In genomic region chr10:92640110-92640509, GRCh38 we compare ENCODE assay signal across 14 cellular contexts. TPM values are rescaled to one million over a fixed set of nuclear protein-coding genes. Genes with fewer than 3 reads are reported as not detected.
DNase-seq lines count a peak whose midpoint lies in the region; ATAC-seq and TF ChIP-seq lines count a peak whose summit lies in the region.
"Had no signal": no experiment of that assay in that cellular context is flagged by ENCODE, and none has a peak within 500 bp of the region (broad histone marks: within the 10 kb centered on the region; RNA-seq: fewer than 3 reads in every experiment).

No MANE protein-coding gene starts in this region.

- no peak overlapping the region for H2AK5ac ChIP-seq in mesenchymal stem cell (ENCODE audit: low read length, severe bottlenecking)

- no peak overlapping the region for H2BK5ac ChIP-seq in mesenchymal stem cell (ENCODE audit: low read depth, low read length, poor library complexity, severe bottlenecking)

- CTCF ChIA-PET in BJ (lab: Yijun Ruan, JAX): interaction anchor here (0.5 kb wide), 1 partner anchor 17 kb away, joined by 3 read pairs; no protein-coding TSS in a partner anchor

- H2BK12ac ChIP-seq in mesenchymal stem cell (ENCODE audit: low read length in 2 of 2): no peak overlapping the region

- intact Hi-C loops in body of pancreas (cut with DNase I): no loop called here
- intact Hi-C loops in prostate gland (cut with DNase I): no loop called here

- H3K79me1 ChIP-seq in mesenchymal stem cell (replicated peaks; ENCODE audit: low read length, poor library complexity, severe bottlenecking): no peaks in the 10 kb centered on the region

- no peaks in the 10 kb centered on the region for H3K36me3 ChIP-seq in BJ (ENCODE audit: control insufficient read depth, insufficient read depth, low read length)
- peaks cover 0 to 14% of the 10 kb centered on the region in 2 experiments for H3K36me3 ChIP-seq in mesenchymal stem cell (ENCODE audit: control insufficient read depth in 1 of 2, insufficient read depth in 2 of 2, low read depth in 1 of 2, low read length in 2 of 2)
- H3K36me3 ChIP-seq in body of pancreas (replicated peaks in 1 of 2; ENCODE audit: insufficient read depth in 1 of 2, low read depth in 2 of 2): no peaks in the 10 kb centered on the region
- peaks cover 9% of the 10 kb centered on the region for H3K36me3 ChIP-seq in H7 (replicated peaks; ENCODE audit: control insufficient read depth, insufficient read depth, low read length)
- no peaks in the 10 kb centered on the region for H3K36me3 ChIP-seq in prostate gland

- H3K4me2 ChIP-seq in mesenchymal stem cell (ENCODE audit: low read length, poor library complexity, severe bottlenecking): no peak overlapping the region

- peaks cover 2% of the 10 kb centered on the region for H3K4me1 ChIP-seq in mesenchymal stem cell (ENCODE audit: control insufficient read depth, insufficient read depth, low read depth, low read length)
- H3K4me1 ChIP-seq in body of pancreas: peaks cover 3% of the 10 kb centered on the region
- H3K4me1 ChIP-seq in prostate gland (replicated peaks): no peaks in the 10 kb centered on the region

- H3K27me3 ChIP-seq in BJ (ENCODE audit: control insufficient read depth, insufficient read depth, low read length): no peaks in the 10 kb centered on the region
- H3K27me3 ChIP-seq in mesenchymal stem cell (ENCODE audit: control insufficient read depth in 1 of 2, insufficient read depth in 1 of 2, low read length in 2 of 2): no peaks in the 10 kb centered on the region
- H3K27me3 ChIP-seq in body of pancreas: no peaks in the 10 kb centered on the region
- no peaks in the 10 kb centered on the region for H3K27me3 ChIP-seq in H7 (ENCODE audit: control insufficient read depth, insufficient read depth, low read length)
- no peaks in the 10 kb centered on the region for H3K27me3 ChIP-seq in prostate gland (replicated peaks; ENCODE audit: insufficient read depth)

- H3K23ac ChIP-seq in mesenchymal stem cell (ENCODE audit: low read length in 2 of 2): no peak overlapping the region

- no peak overlapping the region for H2AFZ ChIP-seq in mesenchymal stem cell (ENCODE audit: low read depth, low read length)

- ATAC-seq in body of pancreas: no peak
- ATAC-seq: stimulated activated memory B cell treated with anti-CD40 and anti-IgM and Interleukin-4, amounts not matched to agents 10 μg/mL and 1 μg/mL and 100 μg/mL, for 72 hours had no signal

- 94% methylated on average over 3 of the region's 3 CpGs for WGBS in mesenchymal stem cell
- 96 to 98% methylated on average over 3 of the region's 3 CpGs for WGBS in body of pancreas, 2 donors
- 93% methylated on average over 3 of the region's 3 CpGs for WGBS in prostate gland

- TF ChIP-seq POLR2A in body of pancreas (IDR thresholded peaks at IDR 0.05): no peak
- no peak for TF ChIP-seq POLR2A in prostate gland (IDR thresholded peaks at IDR 0.05)

- H3K27ac ChIP-seq in mesenchymal stem cell (ENCODE audit: low read length, poor library complexity, severe bottlenecking) (no peak overlapping the region), body of pancreas (no peak overlapping the region), prostate gland (no peak overlapping the region)

- no peak overlapping the region for H4K8ac ChIP-seq in mesenchymal stem cell (ENCODE audit: low read length)

- DNase-seq in BJ (ENCODE audit: low read depth) (peak; percentile 9), LNCaP clone FGC (ENCODE audit: low read depth) (peak; percentile 15), cardiac fibroblast (ENCODE audit: low read depth in 2 of 2) (peak; percentile 75 to 85), mesenchymal stem cell (peak; percentile 52), body of pancreas (no peak), H7 (no peak), DMS53 (lab: John Stamatoyannopoulos, UW) (no peak), prostate gland (ENCODE audit: low spot score) (no peak)
- DNase-seq: activated CD4-positive, CD25-positive, alpha-beta regulatory T cell treated with anti-CD3 and anti-CD28 coated beads, Interleukin-2, amount 50 U/mL, for 72 hours; activated T-cell treated with anti-CD3 and anti-CD28 coated beads, Interleukin-2, amount 50 U/mL, for 24 hours; CD4-positive, alpha-beta T cell; NCI-H2029 treated with DMSO at 0.1 percent for 48 hours; stimulated activated CD4-positive, alpha-beta T cell treated with anti-CD3 and anti-CD28 coated beads, Interleukin-4, amount 100 ng/mL, for 1 hour had no signal

- no peak overlapping the region for H3K4me3 ChIP-seq in BJ (ENCODE audit: low read depth, low read length)
- H3K4me3 ChIP-seq in LNCaP clone FGC (ENCODE audit: low read depth, low read length): no peak overlapping the region
- no peak overlapping the region for H3K4me3 ChIP-seq in cardiac fibroblast (replicated peaks in 1 of 2; ENCODE audit: low read depth in 2 of 2, low read length in 2 of 2)
- H3K4me3 ChIP-seq in mesenchymal stem cell (ENCODE audit: insufficient read depth in 1 of 2, low read depth in 1 of 2, low read length in 2 of 2): no peak overlapping the region
- no peak overlapping the region for H3K4me3 ChIP-seq in body of pancreas
- H3K4me3 ChIP-seq in H7 (ENCODE audit: insufficient read depth, low read depth, low read length): no peak overlapping the region
- H3K4me3 ChIP-seq in prostate gland: no peak overlapping the region

- no peak overlapping the region for H4K91ac ChIP-seq in mesenchymal stem cell (ENCODE audit: low read length)

- H2BK120ac ChIP-seq in mesenchymal stem cell (ENCODE audit: low read depth, low read length): no peak overlapping the region

- POLR2A ChIA-PET in BJ (lab: Charles Lee): no interaction called here

- H3K14ac ChIP-seq in mesenchymal stem cell (ENCODE audit: low read length in 2 of 2): no peak overlapping the region

- H2BK15ac ChIP-seq in mesenchymal stem cell (ENCODE audit: low read depth, poor library complexity, severe bottlenecking): no peak overlapping the region

- peaks cover 10% of the 10 kb centered on the region for H3K9me3 ChIP-seq in mesenchymal stem cell (ENCODE audit: control insufficient read depth, low read length)
- H3K9me3 ChIP-seq in body of pancreas: no peaks in the 10 kb centered on the region
- H3K9me3 ChIP-seq in prostate gland: no peaks in the 10 kb centered on the region

- H3K4ac ChIP-seq in mesenchymal stem cell (ENCODE audit: low read depth in 1 of 2, low read length in 2 of 2): no peak overlapping the region

- H3K18ac ChIP-seq in mesenchymal stem cell (ENCODE audit: low read depth in 1 of 2, low read length in 2 of 2): no peak overlapping the region

- H3K9ac ChIP-seq in mesenchymal stem cell (ENCODE audit: low read length): no peak overlapping the region

- 0 out of 2 replicates have a peak, but pooled peaks have one; percentile 12 for TF ChIP-seq CTCF in BJ (IDR thresholded peaks at IDR 0.05; ENCODE audit: insufficient read depth, low read depth, low read length)
- TF ChIP-seq CTCF in LNCaP clone FGC (IDR thresholded peaks at IDR 0.05; ENCODE audit: control insufficient read depth, extremely low read depth, insufficient read depth): peak; percentile 32; the same call in 1 of the 2 replicates
- TF ChIP-seq CTCF in cardiac fibroblast (IDR thresholded peaks at IDR 0.05; ENCODE audit: low read depth, low read length): no peak
- TF ChIP-seq CTCF in body of pancreas (IDR thresholded peaks at IDR 0.05): no peak
- no peak for TF ChIP-seq CTCF in prostate gland (IDR thresholded peaks at IDR 0.05)

RNA-seq across cellular contexts. Expression of gene KIF11, which starts 47.2 kb away (rescaled TPM):
- 4.3 and 9.2 TPM in 2 replicates for polyA plus RNA-seq in BJ (2011; rRNA removed)
- polyA minus RNA-seq in BJ (2011; rRNA and poly(A)+ RNA removed): 3.3 and 5.6 TPM in 2 replicates
- polyA plus RNA-seq in mesenchymal stem cell (2013, experiment 1 of 2): 4.4 TPM
- 4.7 TPM for polyA plus RNA-seq in mesenchymal stem cell (2013, experiment 2 of 2)
- total RNA-seq in body of pancreas: under 1 TPM; 0.26 to 0.66 TPM
- 44.2 and 59.1 TPM in 2 replicates for total RNA-seq in H7 (2014; rRNA removed; shearing (Covaris generic))
- total RNA-seq in prostate gland: 1 to 10 TPM; 3.0 to 5.5 TPM

RNA-seq across cellular contexts. Expression of gene HHEX, which starts 49.6 kb away (rescaled TPM):
- 2.6 and 3.4 TPM in 2 replicates for polyA plus RNA-seq in BJ (2011; rRNA removed)
- polyA minus RNA-seq in BJ (2011; rRNA and poly(A)+ RNA removed): 0.76 and 0.98 TPM in 2 replicates
- 9.0 TPM for polyA plus RNA-seq in mesenchymal stem cell (2013, experiment 1 of 2)
- 8.7 TPM for polyA plus RNA-seq in mesenchymal stem cell (2013, experiment 2 of 2)
- total RNA-seq in body of pancreas: 10 to 100 TPM; 33.5 to 37.9 TPM
- total RNA-seq in H7 (2014; rRNA removed; shearing (Covaris generic)): 7.0 and 7.2 TPM in 2 replicates
- total RNA-seq in prostate gland: 1 to 10 TPM; 3.0 to 6.6 TPM

Comparison
In these comparisons a context has a peak if more than half of its experiments do, and no peak if none do; other contexts are left out.
1. DNase-seq: peak in BJ (single experiment), LNCaP clone FGC (single experiment), cardiac fibroblast (2 of 2) and mesenchymal stem cell (single experiment); none in body of pancreas (0 of 4), H7 (single experiment), DMS53 (single experiment) and prostate gland (single experiment).
2. CTCF ChIP-seq: peak in BJ (single experiment) and LNCaP clone FGC (single experiment); none in cardiac fibroblast (single experiment), body of pancreas (0 of 7) and prostate gland (0 of 4).